8 cellular contexts compared by ENCODE assay signal in the genomic region with DNA sequence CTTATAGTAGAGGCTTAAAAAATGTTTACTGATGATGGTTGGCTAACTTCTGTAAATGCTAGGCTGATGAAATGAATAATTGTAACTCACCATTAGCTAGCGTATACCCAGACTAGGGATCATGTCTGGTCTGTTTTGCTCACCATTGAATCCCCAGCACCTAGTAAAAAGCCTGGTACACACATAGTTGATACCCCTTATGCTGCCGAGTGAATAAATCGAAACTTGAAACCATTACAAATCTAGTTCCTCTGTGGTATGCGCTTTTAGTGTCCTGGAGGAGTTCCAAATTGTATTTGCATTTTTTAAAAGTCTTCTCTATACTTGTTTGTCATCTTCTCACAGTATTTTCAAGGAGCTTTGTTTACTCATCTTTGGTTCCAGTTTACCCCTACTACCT. TPM values are rescaled to one million over a fixed set of nuclear protein-coding genes. Genes with fewer than 3 reads are reported as not detected.
DNase-seq lines count a peak whose midpoint lies in the region; ATAC-seq lines count a peak whose summit lies in the region.

No MANE protein-coding gene starts in this region.

- H3K23ac ChIP-seq in trophoblast cell (ENCODE audit: low read length): no peak overlapping the region

- no peak overlapping the region for H3K18ac ChIP-seq in trophoblast cell (ENCODE audit: low read length)

- H3K4me3 ChIP-seq in duodenal mucosa (ENCODE audit: low read depth in 1 of 2, low read length in 2 of 2): peak overlapping the region; percentile 79 to 88
- no peak overlapping the region for H3K4me3 ChIP-seq in trophoblast cell (ENCODE audit: low read depth, low read length)

- peaks cover 12% of the 10 kb centered on the region for H3K79me2 ChIP-seq in trophoblast cell (ENCODE audit: control insufficient read depth, insufficient read depth, low read length, poor library complexity)

- peak overlapping the region; percentile 88 for H3K4me3 Mint-ChIP-seq in stimulated activated naive CD8-positive, alpha-beta T cell treated with anti-CD3 and anti-CD28 coated beads, Interleukin-15, Interleukin-2, amounts not matched to agents 100 ng/mL and 50 ng/mL, for 24 hours

- H3K27ac ChIP-seq in duodenal mucosa (ENCODE audit: low read depth, low read length) (no peak overlapping the region), trophoblast cell (ENCODE audit: low read depth, low read length) (no peak overlapping the region)

- H2BK5ac ChIP-seq in trophoblast cell (ENCODE audit: low read depth, low read length, poor library complexity): peak overlapping the region; percentile 69

- H4K91ac ChIP-seq in trophoblast cell (ENCODE audit: low read depth, low read length): no peak overlapping the region

- no peak overlapping the region for H4K8ac ChIP-seq in trophoblast cell (ENCODE audit: low read depth, low read length)

- H3K9ac ChIP-seq in duodenal mucosa (ENCODE audit: low read depth in 1 of 2, low read length in 2 of 2): peak overlapping the region; percentile 48 to 56
- H3K9ac ChIP-seq in trophoblast cell (ENCODE audit: low read length): no peak overlapping the region

- peaks cover 44% of the 10 kb centered on the region for H3K4me1 Mint-ChIP-seq in stimulated activated naive CD8-positive, alpha-beta T cell treated with anti-CD3 and anti-CD28 coated beads, Interleukin-15, Interleukin-2, amounts not matched to agents 100 ng/mL and 50 ng/mL, for 24 hours (ENCODE audit: low read depth)

- no peak overlapping the region for H4K12ac ChIP-seq in trophoblast cell (ENCODE audit: low read depth, low read length)

- no peak for ATAC-seq in stimulated activated naive CD8-positive, alpha-beta T cell treated with anti-CD3 and anti-CD28 coated beads, Interleukin-15, Interleukin-2, amounts not matched to agents 100 U/mL and 50 U/mL, for 24 hours
- no peak for ATAC-seq in left colon

- H2AK5ac ChIP-seq in trophoblast cell (ENCODE audit: low read length): no peak overlapping the region

- H2BK120ac ChIP-seq in trophoblast cell (ENCODE audit: insufficient read depth, low read length, poor library complexity): no peak overlapping the region

- whole genome bisulfite sequencing in trophoblast cell (ENCODE audit: extremely low coverage, insufficient coverage, insufficient read length): no CpG with 5 or more reads among the region's 4 CpGs

- H3K27me3 Mint-ChIP-seq in stimulated activated naive CD8-positive, alpha-beta T cell treated with anti-CD3 and anti-CD28 coated beads, Interleukin-15, Interleukin-2, amounts not matched to agents 100 ng/mL and 50 ng/mL, for 24 hours: no peaks in the 10 kb centered on the region

- H2BK12ac ChIP-seq in trophoblast cell (ENCODE audit: low read length): no peak overlapping the region

- no peak overlapping the region for H3K14ac ChIP-seq in trophoblast cell (ENCODE audit: low read length)

- no peaks in the 10 kb centered on the region for H3K9me3 Mint-ChIP-seq in stimulated activated naive CD8-positive, alpha-beta T cell treated with anti-CD3 and anti-CD28 coated beads, Interleukin-15, Interleukin-2, amounts not matched to agents 100 ng/mL and 50 ng/mL, for 24 hours

- peaks cover 0 to 6% of the 10 kb centered on the region in 2 donors for H3K36me3 ChIP-seq in duodenal mucosa (ENCODE audit: control insufficient read depth in 1 of 2, insufficient read depth in 2 of 2, low read length in 2 of 2)
- H3K36me3 ChIP-seq in trophoblast cell (ENCODE audit: control insufficient read depth in 1 of 2, insufficient read depth in 2 of 2, low read length in 2 of 2): peaks cover 4 to 10% of the 10 kb centered on the region in 2 experiments

- peaks cover 16% of the 10 kb centered on the region for H3K79me1 ChIP-seq in trophoblast cell (ENCODE audit: low read length)

- no peaks in the 10 kb centered on the region for H3K9me3 ChIP-seq in duodenal mucosa (ENCODE audit: control insufficient read depth in 1 of 2, low read length in 2 of 2)
- H3K9me3 ChIP-seq in trophoblast cell (ENCODE audit: insufficient read depth, low read depth, low read length): no peaks in the 10 kb centered on the region

- peaks cover 40% of the 10 kb centered on the region for H3K36me3 Mint-ChIP-seq in stimulated activated naive CD8-positive, alpha-beta T cell treated with anti-CD3 and anti-CD28 coated beads, Interleukin-15, Interleukin-2, amounts not matched to agents 100 ng/mL and 50 ng/mL, for 24 hours (ENCODE audit: low read depth)

- H2AFZ ChIP-seq in trophoblast cell (ENCODE audit: insufficient read depth, low read length, poor library complexity): no peak overlapping the region

- peak overlapping the region; percentile 88 for H3K4ac ChIP-seq in trophoblast cell (ENCODE audit: low read depth, low read length)

- no peak for DNase-seq in stimulated activated naive CD8-positive, alpha-beta T cell treated with anti-CD3 and anti-CD28 coated beads, Interleukin-15, Interleukin-2, amounts not matched to agents 100 U/mL and 50 U/mL, for 24 hours
- DNase-seq in NCI-H446 treated with DMSO at 0.1 percent for 48 hours (lab: John Stamatoyannopoulos, UW): peak; percentile 3
- DNase-seq in trophoblast cell: peak; percentile 10 to 35
- no peak for DNase-seq in left colon
- DNase-seq in head of caudate nucleus: no peak
- no peak for DNase-seq in activated CD4-positive, alpha-beta T cell treated with anti-CD3 and anti-CD28 coated beads, Interleukin-2, amount 50 U/mL, for 48 hours

- no peaks in the 10 kb centered on the region for H3K27me3 ChIP-seq in duodenal mucosa (ENCODE audit: control insufficient read depth in 1 of 2, insufficient read depth in 2 of 2, low read length in 2 of 2)
- H3K27me3 ChIP-seq in trophoblast cell (ENCODE audit: insufficient read depth, low read length): no peaks in the 10 kb centered on the region

- H3K27ac Mint-ChIP-seq in stimulated activated naive CD8-positive, alpha-beta T cell treated with anti-CD3 and anti-CD28 coated beads, Interleukin-15, Interleukin-2, amounts not matched to agents 100 ng/mL and 50 ng/mL, for 24 hours: peak overlapping the region; percentile 87

- H3K4me2 ChIP-seq in trophoblast cell (ENCODE audit: low read length): peak overlapping the region; percentile 64

- intact Hi-C loops in left colon (cut with DNase I, micrococcal nuclease): no loop called here
- intact Hi-C loops in head of caudate nucleus (cut with DNase I): no loop called here

- H3K4me1 ChIP-seq in duodenal mucosa (ENCODE audit: control insufficient read depth in 1 of 2, insufficient read depth in 2 of 2, low read length in 2 of 2): peaks cover 9 to 20% of the 10 kb centered on the region in 2 donors
- H3K4me1 ChIP-seq in trophoblast cell (ENCODE audit: control insufficient read depth in 1 of 2, insufficient read depth in 2 of 2, low read length in 2 of 2): peaks cover 2 to 5% of the 10 kb centered on the region in 2 experiments

RNA-seq across cellular contexts. Expression of gene TAF1B, which starts 1.3 kb away (rescaled TPM):
- polyA plus RNA-seq in trophoblast cell (2013): 20.9 and 23.2 TPM in 2 replicates
- total RNA-seq in left colon: 10 to 100 TPM in 1 of 2 donors, 1 to 10 TPM in 1; 9.0 to 11.9 TPM

Comparison
In these comparisons a context has a peak if more than half of its experiments do, and no peak if none do; other contexts are left out.
1. DNase-seq: peak in NCI-H446 treated with DMSO at 0.1 percent for 48 hours (single experiment) and trophoblast cell (2 of 2); none in stimulated activated naive CD8-positive, alpha-beta T cell treated with anti-CD3 and anti-CD28 coated beads, Interleukin-15, Interleukin-2, amounts not matched to agents 100 U/mL and 50 U/mL, for 24 hours (single experiment), left colon (0 of 2), head of caudate nucleus (0 of 42) and activated CD4-positive, alpha-beta T cell treated with anti-CD3 and anti-CD28 coated beads, Interleukin-2, amount 50 U/mL, for 48 hours (0 of 2).